Comparison of ENCODE assay signal across 8 cellular contexts in genomic region chr11:107799245-107799859, GRCh38. TPM values are rescaled to one million over a fixed set of nuclear protein-coding genes. Genes with fewer than 3 reads are reported as not detected.
A peak's percentile ranks its signal among the peaks of the same experiment; 100 is the strongest.
DNase-seq lines count a peak whose midpoint lies in the region; ATAC-seq, FAIRE-seq and TF ChIP-seq lines count a peak whose summit lies in the region.

No MANE protein-coding gene starts in this region.

- no peaks in the 10 kb centered on the region for H3K4me1 ChIP-seq in endothelial cell of umbilical vein (ENCODE audit: control insufficient read depth, extremely low read depth, insufficient read depth, low read length)

- H3K36me3 ChIP-seq in endothelial cell of umbilical vein (ENCODE audit: control insufficient read depth in 2 of 2, extremely low read depth in 1 of 2, insufficient read depth in 2 of 2, low read length in 2 of 2) = peaks cover 9 to 10% of the 10 kb centered on the region in 2 experiments

- no peak overlapping the region for H3K4me3 ChIP-seq in endothelial cell of umbilical vein (replicated peaks in 1 of 3; ENCODE audit: insufficient read depth in 1 of 3, low read depth in 1 of 3, low read length in 3 of 3)

- no peaks in the 10 kb centered on the region for H4K20me1 ChIP-seq in endothelial cell of umbilical vein (replicated peaks; ENCODE audit: control insufficient read depth, extremely low read depth, insufficient read depth, low read length)

- FAIRE-seq in endothelial cell of umbilical vein (lab: Jason Lieb, UNC) = peak; percentile 78

- intact Hi-C loops in endothelial cell of umbilical vein (cut with micrococcal nuclease) = loop anchor here (1.0 to 5.0 kb wide), 3 partner anchors 60 to 252 kb away; no protein-coding TSS in a partner anchor

- no peaks in the 10 kb centered on the region for H3K27me3 ChIP-seq in endothelial cell of umbilical vein (ENCODE audit: control insufficient read depth in 2 of 2, insufficient read depth in 2 of 2, low read length in 2 of 2)

- peak; percentile 86 to 88 for TF ChIP-seq CTCF in endothelial cell of umbilical vein (IDR thresholded peaks at IDR 0.05; ENCODE audit: extremely low read depth in 1 of 2, insufficient read depth in 1 of 2, low read depth in 1 of 2, low read length in 2 of 2)

- peaks cover 4% of the 10 kb centered on the region for H3K79me2 ChIP-seq in endothelial cell of umbilical vein (ENCODE audit: control insufficient read depth, insufficient read depth, low read length)

- dilution Hi-C loops in endothelial cell of umbilical vein (cut with MboI; ENCODE audit: extremely low pct_ligation_motif_present, low sequenced_read_pairs) = no loop called here

- H3K9me3 ChIP-seq in endothelial cell of umbilical vein (replicated peaks; ENCODE audit: control insufficient read depth, insufficient read depth, low read length) = no peaks in the 10 kb centered on the region

- no peak overlapping the region for H2AFZ ChIP-seq in endothelial cell of umbilical vein (ENCODE audit: low read depth, low read length)

- POLR2A ChIA-PET in endothelial cell of umbilical vein (lab: Charles Lee) = interaction anchor here (0.6 kb wide), 1 partner anchor 219 kb away, joined by 3 read pairs; no protein-coding TSS in a partner anchor

- CTCF ChIA-PET in endothelial cell of umbilical vein (lab: Charles Lee) = interaction anchor here (0.7 to 2.2 kb wide), 13 partner anchors 8 to 97 kb away, joined by 3 to 8 read pairs (median 4); no protein-coding TSS in a partner anchor

- H3K4me2 ChIP-seq in endothelial cell of umbilical vein (ENCODE audit: insufficient read depth, low read length) = no peak overlapping the region

- TF ChIP-seq POLR2A in endothelial cell of umbilical vein (IDR thresholded peaks at IDR 0.05; ENCODE audit: low read depth, low read length) = no peak

- peak in 8 of 14 donors; percentile 1 to 53 (median 7) for DNase-seq in C1 segment of cervical spinal cord (lab: John Stamatoyannopoulos, UW)
- peak; percentile 28 for DNase-seq in NCI-H774 (lab: John Stamatoyannopoulos, UW)
- DNase-seq in activated CD8-positive, alpha-beta memory T cell treated with anti-CD3 and anti-CD28 coated beads for 4 hours (ENCODE audit: low read depth in 2 of 2) = peak; percentile 28 to 31
- peak; percentile 65 for DNase-seq in endothelial cell of umbilical vein (ENCODE audit: low read depth, low spot score)
- peak; percentile 77 for DNase-seq in myocyte (ENCODE audit: low read depth)
- peak; percentile 19 to 49 for DNase-seq in stimulated activated CD8-positive, alpha-beta memory T cell treated with anti-CD3 and anti-CD28 coated beads, Interleukin-7, amount 100 ng/mL, for 48 hours (ENCODE audit: extremely low read depth in 1 of 2, low read depth in 1 of 2)

- H3K9me1 ChIP-seq in endothelial cell of umbilical vein (replicated peaks; ENCODE audit: control insufficient read depth, extremely low read depth, insufficient read depth, low read length) = no peaks in the 10 kb centered on the region

- peak; percentile 59 for ATAC-seq in GM18873 (IDR thresholded peaks at IDR 0.05; ENCODE audit: low FRiP score, unreplicated experiment)
- ATAC-seq in HG03196 (IDR thresholded peaks at IDR 0.05; ENCODE audit: unreplicated experiment) = peak; percentile 82

- H3K9ac ChIP-seq in endothelial cell of umbilical vein (replicated peaks; ENCODE audit: extremely low read depth, insufficient read depth, low read length) = no peak overlapping the region

- BruUV-seq in endothelial cell of umbilical vein (replicated peaks; lab: Mats Ljungman, UMichigan) = no TSS peak

- no peak overlapping the region for H3K27ac ChIP-seq in endothelial cell of umbilical vein (ENCODE audit: insufficient read depth, low read depth, low read length)

TF ChIP-seq in endothelial cell of umbilical vein, 7 proteins besides CTCF, POLR2A, EP300 and RAD21:
- TF ChIP-seq GATA2 (IDR thresholded peaks at IDR 0.05; ENCODE audit: insufficient read depth, insufficient read length, low read depth, low read length) = no peak
- no peak for TF ChIP-seq EZH2 (IDR thresholded peaks at IDR 0.05; ENCODE audit: borderline replicate concordance, low read depth, low read length, severe bottlenecking)

RNA-seq across cellular contexts. Expression of gene SLC35F2, which starts 59.2 kb away (rescaled TPM):
- total RNA-seq in endothelial cell of umbilical vein = 57.8 and 59.7 TPM in 2 replicates
- 37.2 and 41.0 TPM in 2 replicates for polyA plus RNA-seq in endothelial cell of umbilical vein
- polyA plus RNA-seq in endothelial cell of umbilical vein (2011; cell fraction: cytosol; rRNA removed) = 38.9 and 41.6 TPM in 2 replicates
- polyA plus RNA-seq in endothelial cell of umbilical vein (2011; cell fraction: nucleus; rRNA removed) = 25.2 and 31.2 TPM in 2 replicates
- polyA plus RNA-seq in endothelial cell of umbilical vein (2012) = 63.7 and 67.1 TPM in 2 replicates
- 87.2 and 87.7 TPM in 2 replicates for polyA minus RNA-seq in endothelial cell of umbilical vein
- polyA minus RNA-seq in endothelial cell of umbilical vein (2011; cell fraction: cytosol; rRNA and poly(A)+ RNA removed) = 19.5 TPM
- polyA minus RNA-seq in endothelial cell of umbilical vein (2011; cell fraction: nucleus; rRNA and poly(A)+ RNA removed) = 10.1 and 18.1 TPM in 2 replicates
- total RNA-seq in myocyte = 0.29 and 0.52 TPM in 2 replicates
- 0.38 TPM for polyA plus RNA-seq in myocyte (2012)

Comparison
In these comparisons a context has a peak if more than half of its experiments do, and no peak if none do; other contexts are left out.
1. DNase-seq: peak in every context shown above with its lines; median percentile 77 in myocyte; 65 in endothelial cell of umbilical vein; 34 in stimulated activated CD8-positive, alpha-beta memory T cell treated with anti-CD3 and anti-CD28 coated beads, Interleukin-7, amount 100 ng/mL, for 48 hours; 30 in activated CD8-positive, alpha-beta memory T cell treated with anti-CD3 and anti-CD28 coated beads for 4 hours; 28 in NCI-H774; 7 in C1 segment of cervical spinal cord.
2. RNA of gene SLC35F2, which starts 59.2 kb away (total RNA-seq): 57.8 to 59.7 TPM in endothelial cell of umbilical vein; 0.29 to 0.52 TPM in myocyte; every median in the first group is over 10 times any median in the second.